ENCODE assay signal across 8 cellular contexts in genomic region chr5:55146543-55147151, GRCh38. TPM values are rescaled to one million over a fixed set of nuclear protein-coding genes. Genes with fewer than 3 reads are reported as not detected.
DNase-seq lines count a peak whose midpoint lies in the region; ATAC-seq, FAIRE-seq and TF ChIP-seq lines count a peak whose summit lies in the region.

No MANE protein-coding gene starts in this region.

- peak; percentile 96 for TF ChIP-seq CTCF in astrocyte of the cerebellum (IDR thresholded peaks at IDR 0.05; ENCODE audit: low read depth, low read length, missing control alignments)

- FAIRE-seq in GM12892 (lab: Jason Lieb, UNC): peak; percentile 94

- in situ Hi-C loops in astrocyte of the cerebellum (cut with HindIII; ENCODE audit: low sequenced_read_pairs): loop anchor here (25.0 kb wide), 1 partner anchor 209 kb away; no protein-coding TSS in a partner anchor

- H3K4me1 ChIP-seq in skeletal muscle satellite cell (ENCODE audit: control insufficient read depth, insufficient read depth, low read length): peaks cover under 1% of the 10 kb centered on the region

- ATAC-seq in HG02981 (IDR thresholded peaks at IDR 0.05; ENCODE audit: unreplicated experiment): peak; percentile 87

- TF ChIP-seq POLR2A in GM12892 (IDR thresholded peaks at IDR 0.05; ENCODE audit: low read depth, low read length): no peak

- peak overlapping the region; percentile 33 for H3K4me2 ChIP-seq in skeletal muscle satellite cell (ENCODE audit: low read length)

- no peaks in the 10 kb centered on the region for H3K36me3 ChIP-seq in skeletal muscle satellite cell (ENCODE audit: insufficient read depth, low read length)

- peak; percentile 4 for DNase-seq in GM12892 (ENCODE audit: insufficient read length)
- peak; percentile 46 for DNase-seq in NCI-H2107 (lab: John Stamatoyannopoulos, UW)
- DNase-seq in T-helper 9 cell: peak; percentile 71
- peak; percentile 73 for DNase-seq in astrocyte of the cerebellum (ENCODE audit: low read depth)
- DNase-seq in hypothalamus (lab: John Stamatoyannopoulos, UW): peak in 47 of 51 donors; percentile 0 to 74 (median 33)
- DNase-seq in cortex of kidney (lab: John Stamatoyannopoulos, UW): no peak

- no peaks in the 10 kb centered on the region for H3K27me3 ChIP-seq in skeletal muscle satellite cell (ENCODE audit: control insufficient read depth, insufficient read depth, low read length)

- H3K9ac ChIP-seq in skeletal muscle satellite cell (ENCODE audit: low read depth, low read length): no peak overlapping the region

- no peaks in the 10 kb centered on the region for H3K9me3 ChIP-seq in skeletal muscle satellite cell (replicated peaks; ENCODE audit: low read length)

- H3K4me3 ChIP-seq in astrocyte of the cerebellum (ENCODE audit: low read depth, low read length): no peak overlapping the region
- no peak overlapping the region for H3K4me3 ChIP-seq in skeletal muscle satellite cell (ENCODE audit: low read length)

RNA-seq across cellular contexts. Expression of gene GPX8, which starts 13.3 kb away (rescaled TPM):
- not detected for polyA plus RNA-seq in GM12892 (2012; ENCODE audit: missing spikeins)
- 90.8 and 98.3 TPM in 2 replicates for total RNA-seq in skeletal muscle satellite cell (2012; rRNA removed)

RNA-seq across cellular contexts. Expression of gene CDC20B, which starts 26.3 kb away (rescaled TPM):
- polyA plus RNA-seq in GM12892 (2012; ENCODE audit: missing spikeins): not detected
- total RNA-seq in skeletal muscle satellite cell (2012; rRNA removed): not detected in 2 replicates

RNA-seq across cellular contexts. Expression of gene GZMA, which starts 44.2 kb away (rescaled TPM):
- polyA plus RNA-seq in GM12892 (2012; ENCODE audit: missing spikeins): not detected
- not detected in 2 replicates for total RNA-seq in skeletal muscle satellite cell (2012; rRNA removed)
